1 cellular context compared by ENCODE assay signal in the genomic region with DNA sequence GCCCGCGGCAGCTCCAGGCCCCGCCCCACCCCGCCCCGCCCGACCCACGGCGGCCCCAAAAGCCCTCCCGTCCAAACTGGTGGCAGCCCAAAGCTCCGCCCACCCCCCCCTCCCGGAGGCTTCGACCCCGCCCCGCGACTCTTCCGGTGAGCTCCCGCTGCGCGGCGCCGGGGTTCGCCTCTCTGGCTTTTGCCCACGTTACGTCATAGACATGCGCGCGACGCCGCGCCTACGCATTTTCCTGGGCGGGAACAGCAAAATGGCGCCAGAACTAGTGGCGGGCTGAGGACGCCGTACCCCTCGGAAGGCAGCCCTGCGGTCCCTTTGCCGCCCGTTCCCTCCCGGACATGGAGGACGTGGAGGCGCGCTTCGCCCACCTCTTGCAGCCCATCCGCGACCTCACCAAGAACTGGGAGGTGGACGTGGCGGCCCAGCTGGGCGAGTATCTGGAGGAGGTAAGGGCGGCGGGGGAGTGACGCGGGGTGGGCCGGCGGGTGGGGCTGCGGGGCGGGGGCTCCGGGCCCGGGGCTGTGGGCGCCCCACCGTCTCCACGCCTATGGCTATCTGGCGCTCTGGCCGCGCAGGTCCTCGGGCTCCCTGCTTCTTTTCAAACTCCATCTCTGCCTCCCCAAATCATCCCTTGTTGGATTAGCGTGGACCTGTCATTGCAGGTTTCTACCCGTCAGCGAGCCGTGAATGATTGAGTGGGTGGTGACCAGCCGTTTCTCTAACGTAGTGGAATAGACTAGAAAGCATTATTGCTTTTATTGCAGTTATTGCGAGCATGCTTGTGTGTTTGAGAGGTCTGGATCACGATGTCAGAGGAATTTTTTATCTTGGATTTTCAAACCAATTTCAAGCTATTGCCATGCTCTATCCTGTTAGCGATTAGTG.
TF ChIP-seq lines count a peak whose summit lies in the region.

NCAPH2 (plus strand) TSS at position 234 of the 894 bp plus-strand sequence; CDS start at position 348, 114 bp downstream.

TF ChIP-seq in HEK293, 187 proteins besides CTCF, POLR2A, EP300 and RAD21 (continued from another document and continues in another):
- no peak for TF ChIP-seq ZSCAN4 (tag by site-specific recombination; IDR thresholded peaks at IDR 0.05)
- peak; percentile 54; the same call in 1 of the 2 replicates for TF ChIP-seq ZNF394 (tag by site-specific recombination; IDR thresholded peaks at IDR 0.05; ENCODE audit: borderline replicate concordance)
- TF ChIP-seq, protein P1, sequence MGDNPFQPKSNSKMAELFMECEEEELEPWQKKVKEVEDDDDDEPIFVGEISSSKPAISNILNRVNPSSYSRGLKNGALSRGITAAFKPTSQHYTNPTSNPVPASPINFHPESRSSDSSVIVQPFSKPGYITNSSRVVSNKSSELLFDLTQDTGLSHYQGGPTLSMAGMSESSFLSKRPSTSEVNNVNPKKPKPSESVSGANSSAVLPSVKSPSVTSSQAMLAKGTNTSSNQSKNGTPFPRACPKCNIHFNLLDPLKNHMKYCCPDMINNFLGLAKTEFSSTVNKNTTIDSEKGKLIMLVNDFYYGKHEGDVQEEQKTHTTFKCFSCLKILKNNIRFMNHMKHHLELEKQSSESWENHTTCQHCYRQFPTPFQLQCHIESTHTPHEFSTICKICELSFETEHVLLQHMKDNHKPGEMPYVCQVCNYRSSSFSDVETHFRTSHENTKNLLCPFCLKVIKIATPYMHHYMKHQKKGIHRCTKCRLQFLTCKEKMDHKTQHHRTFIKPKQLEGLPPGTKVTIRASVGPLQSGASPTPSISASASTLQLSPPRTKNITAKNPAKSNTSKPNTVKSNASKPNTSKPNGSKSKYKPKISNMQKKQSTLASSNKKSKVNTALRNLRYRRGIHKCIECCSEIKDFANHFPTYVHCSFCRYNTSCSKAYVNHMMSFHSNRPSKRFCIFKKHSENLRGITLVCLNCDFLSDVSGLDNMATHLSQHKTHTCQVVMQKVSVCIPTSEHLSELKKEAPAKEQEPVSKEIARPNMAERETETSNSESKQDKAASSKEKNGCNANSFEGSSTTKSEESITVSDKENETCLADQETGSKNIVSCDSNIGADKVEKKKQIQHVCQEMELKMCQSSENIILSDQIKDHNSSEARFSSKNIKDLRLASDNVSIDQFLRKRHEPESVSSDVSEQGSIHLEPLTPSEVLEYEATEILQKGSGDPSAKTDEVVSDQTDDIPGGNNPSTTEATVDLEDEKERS (tag by site-specific recombination; IDR thresholded peaks at IDR 0.05) = 0 out of 2 replicates have a peak, but pooled peaks have one; percentile 19
- no peak for TF ChIP-seq SALL2 (tag by site-specific recombination; IDR thresholded peaks at IDR 0.05; ENCODE audit: borderline replicate concordance)
- peak; percentile 97 for TF ChIP-seq YY1 (tag by site-specific recombination; IDR thresholded peaks at IDR 0.05)
- no peak for TF ChIP-seq ZNF169 (tag by site-specific recombination; IDR thresholded peaks at IDR 0.05)
- peak; percentile 84 for TF ChIP-seq SP7 (tag by site-specific recombination; IDR thresholded peaks at IDR 0.05)
- TF ChIP-seq BCL11A (tag by site-specific recombination; IDR thresholded peaks at IDR 0.05; ENCODE audit: low read depth) = no peak
- TF ChIP-seq MYNN (tag by site-specific recombination; IDR thresholded peaks at IDR 0.05; ENCODE audit: borderline replicate concordance) = no peak
- peak; percentile 96 for TF ChIP-seq KLF7 (tag by site-specific recombination; IDR thresholded peaks at IDR 0.05; ENCODE audit: borderline replicate concordance)
- no peak for TF ChIP-seq ZNF521 (tag by site-specific recombination; IDR thresholded peaks at IDR 0.05)
- no peak for TF ChIP-seq ZNF549 (tag by site-specific recombination; IDR thresholded peaks at IDR 0.05)
- no peak for TF ChIP-seq ZNF302 (tag by site-specific recombination; IDR thresholded peaks at IDR 0.05; ENCODE audit: low read depth)
- TF ChIP-seq ZNF112 (tag by site-specific recombination; IDR thresholded peaks at IDR 0.05) = no peak
- TF ChIP-seq, protein P2, sequence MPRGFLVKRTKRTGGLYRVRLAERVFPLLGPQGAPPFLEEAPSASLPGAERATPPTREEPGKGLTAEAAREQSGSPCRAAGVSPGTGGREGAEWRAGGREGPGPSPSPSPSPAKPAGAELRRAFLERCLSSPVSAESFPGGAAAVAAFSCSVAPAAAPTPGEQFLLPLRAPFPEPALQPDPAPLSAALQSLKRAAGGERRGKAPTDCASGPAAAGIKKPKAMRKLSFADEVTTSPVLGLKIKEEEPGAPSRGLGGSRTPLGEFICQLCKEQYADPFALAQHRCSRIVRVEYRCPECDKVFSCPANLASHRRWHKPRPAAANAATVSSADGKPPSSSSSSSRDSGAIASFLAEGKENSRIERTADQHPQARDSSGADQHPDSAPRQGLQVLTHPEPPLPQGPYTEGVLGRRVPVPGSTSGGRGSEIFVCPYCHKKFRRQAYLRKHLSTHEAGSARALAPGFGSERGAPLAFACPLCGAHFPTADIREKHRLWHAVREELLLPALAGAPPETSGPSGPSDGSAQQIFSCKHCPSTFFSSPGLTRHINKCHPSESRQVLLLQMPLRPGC (tag by site-specific recombination; IDR thresholded peaks at IDR 0.05) = peak; percentile 92
- TF ChIP-seq ZNF341 (tag by site-specific recombination; IDR thresholded peaks at IDR 0.05; ENCODE audit: low read depth) = peak; percentile 83
- TF ChIP-seq ZSCAN18 (tag by site-specific recombination; IDR thresholded peaks at IDR 0.05) = peak; percentile 77; the same call in 1 of the 2 replicates
- no peak for TF ChIP-seq ZNF423 (tag by site-specific recombination; IDR thresholded peaks at IDR 0.05)
- no peak for TF ChIP-seq ZNF621 (tag by site-specific recombination; IDR thresholded peaks at IDR 0.05)
- peak; percentile 27; the same call in 1 of the 2 replicates for TF ChIP-seq PRDM4 (tag by site-specific recombination; IDR thresholded peaks at IDR 0.05)
- TF ChIP-seq GFI1B (tag by site-specific recombination; IDR thresholded peaks at IDR 0.05) = no peak
- TF ChIP-seq ZNF221 (tag by site-specific recombination; IDR thresholded peaks at IDR 0.05; ENCODE audit: borderline replicate concordance) = no peak
- no peak for TF ChIP-seq ZNF610 (tag by site-specific recombination; IDR thresholded peaks at IDR 0.05; ENCODE audit: borderline replicate concordance)
- TF ChIP-seq ZNF76 (tag by site-specific recombination; IDR thresholded peaks at IDR 0.05; ENCODE audit: borderline replicate concordance, low read depth) = peak; percentile 73
- peak; percentile 74 for TF ChIP-seq WT1 (tag by site-specific recombination; IDR thresholded peaks at IDR 0.05)
- peak; percentile 98 for TF ChIP-seq KLF16 (tag by site-specific recombination; IDR thresholded peaks at IDR 0.05)
- TF ChIP-seq ZNF2 (tag by site-specific recombination; IDR thresholded peaks at IDR 0.05) = 0 out of 2 replicates have a peak, but pooled peaks have one; percentile 45
- TF ChIP-seq ZSCAN5A (tag by site-specific recombination; IDR thresholded peaks at IDR 0.05) = peak; percentile 56; the same call in 1 of the 2 replicates
- TF ChIP-seq ZNF211 (tag by site-specific recombination; IDR thresholded peaks at IDR 0.05; ENCODE audit: low read depth) = no peak
- TF ChIP-seq, protein P3, sequence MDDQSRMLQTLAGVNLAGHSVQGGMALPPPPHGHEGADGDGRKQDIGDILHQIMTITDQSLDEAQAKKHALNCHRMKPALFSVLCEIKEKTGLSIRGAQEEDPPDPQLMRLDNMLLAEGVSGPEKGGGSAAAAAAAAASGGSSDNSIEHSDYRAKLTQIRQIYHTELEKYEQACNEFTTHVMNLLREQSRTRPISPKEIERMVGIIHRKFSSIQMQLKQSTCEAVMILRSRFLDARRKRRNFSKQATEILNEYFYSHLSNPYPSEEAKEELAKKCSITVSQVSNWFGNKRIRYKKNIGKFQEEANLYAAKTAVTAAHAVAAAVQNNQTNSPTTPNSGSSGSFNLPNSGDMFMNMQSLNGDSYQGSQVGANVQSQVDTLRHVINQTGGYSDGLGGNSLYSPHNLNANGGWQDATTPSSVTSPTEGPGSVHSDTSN (CRISPR knock-in tag; IDR thresholded peaks at IDR 0.05) = peak; percentile 89; the same call in 1 of the 2 replicates
- 0 out of 2 replicates have a peak, but pooled peaks have one; percentile 57 for TF ChIP-seq ZSCAN23 (tag by site-specific recombination; IDR thresholded peaks at IDR 0.05)
- peak; percentile 96 for TF ChIP-seq KLF1 (tag by site-specific recombination; IDR thresholded peaks at IDR 0.05)
- TF ChIP-seq ZNF280C (tag by site-specific recombination; IDR thresholded peaks at IDR 0.05) = no peak
- TF ChIP-seq ZNF354C (tag by site-specific recombination; IDR thresholded peaks at IDR 0.05; ENCODE audit: borderline replicate concordance, low read depth) = no peak
- TF ChIP-seq, protein P4, sequence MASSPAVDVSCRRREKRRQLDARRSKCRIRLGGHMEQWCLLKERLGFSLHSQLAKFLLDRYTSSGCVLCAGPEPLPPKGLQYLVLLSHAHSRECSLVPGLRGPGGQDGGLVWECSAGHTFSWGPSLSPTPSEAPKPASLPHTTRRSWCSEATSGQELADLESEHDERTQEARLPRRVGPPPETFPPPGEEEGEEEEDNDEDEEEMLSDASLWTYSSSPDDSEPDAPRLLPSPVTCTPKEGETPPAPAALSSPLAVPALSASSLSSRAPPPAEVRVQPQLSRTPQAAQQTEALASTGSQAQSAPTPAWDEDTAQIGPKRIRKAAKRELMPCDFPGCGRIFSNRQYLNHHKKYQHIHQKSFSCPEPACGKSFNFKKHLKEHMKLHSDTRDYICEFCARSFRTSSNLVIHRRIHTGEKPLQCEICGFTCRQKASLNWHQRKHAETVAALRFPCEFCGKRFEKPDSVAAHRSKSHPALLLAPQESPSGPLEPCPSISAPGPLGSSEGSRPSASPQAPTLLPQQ (tag by site-specific recombination; IDR thresholded peaks at IDR 0.05) = peak; percentile 87
- TF ChIP-seq ZNF580 (tag by site-specific recombination; IDR thresholded peaks at IDR 0.05) = 0 out of 2 replicates have a peak, but pooled peaks have one; percentile 30
- TF ChIP-seq ZNF24 (tag by site-specific recombination; IDR thresholded peaks at IDR 0.05) = peak; percentile 75; the same call in 1 of the 2 replicates
